In the genomic region with DNA sequence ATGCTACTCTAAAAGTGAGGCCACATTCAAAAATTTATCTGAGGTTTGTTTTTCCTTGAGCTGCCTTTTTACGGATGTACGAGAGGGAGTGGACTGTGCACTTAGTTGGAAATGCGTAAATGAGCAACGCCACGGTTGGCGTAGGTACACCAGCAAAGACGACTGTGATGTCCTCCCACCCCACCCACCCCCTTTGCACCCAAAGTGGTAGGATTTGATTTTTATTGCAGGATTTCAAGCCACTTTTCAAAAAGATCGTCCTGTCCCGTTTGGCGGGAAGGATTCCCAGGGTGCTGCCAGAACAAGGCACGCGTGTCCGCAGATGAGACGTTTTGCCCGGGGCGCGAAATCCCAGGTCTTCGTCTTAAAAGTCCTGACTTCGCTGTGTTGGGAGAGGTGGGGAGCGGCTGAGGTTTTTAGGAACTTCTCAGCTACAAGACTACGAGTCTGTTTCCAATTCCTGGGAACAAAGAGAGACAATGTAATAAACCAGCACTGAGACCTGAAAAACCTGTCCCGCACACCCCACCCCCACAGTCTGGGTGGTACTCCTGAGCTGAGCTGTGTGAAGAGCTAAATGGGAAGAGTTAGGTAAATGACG, we compare ENCODE assay signal across 8 cellular contexts. TPM values are rescaled to one million over a fixed set of nuclear protein-coding genes. Genes with fewer than 3 reads are reported as not detected.
DNase-seq lines count a peak whose midpoint lies in the region; ATAC-seq and TF ChIP-seq lines count a peak whose summit lies in the region.

No MANE protein-coding gene starts in this region.

- no peak for TF ChIP-seq CTCF in fibroblast of lung (conservative IDR thresholded peaks at IDR 0.05 in 1 of 2, IDR thresholded peaks at IDR 0.05 in 1 of 2; ENCODE audit: low read depth in 1 of 2, low read length in 2 of 2)
- TF ChIP-seq CTCF in osteocyte (IDR thresholded peaks at IDR 0.05) = no peak
- TF ChIP-seq CTCF in omental fat pad (IDR thresholded peaks at IDR 0.05) = no peak

- no peaks in the 10 kb centered on the region for H3K27me3 ChIP-seq in fibroblast of lung (ENCODE audit: control insufficient read depth, insufficient read depth, low read length)

- CTCF ChIA-PET in activated CD4-positive, alpha-beta T cell treated with anti-CD3 and anti-CD28 coated beads, Interleukin-2, amount 10 ng/mL, durations not matched to agents 7 days and 5 days (lab: Charles Lee) = no interaction called here

- H3K9me3 ChIP-seq in SK-N-MC (ENCODE audit: low read depth, low read length) (no peaks in the 10 kb centered on the region), fibroblast of lung (ENCODE audit: control insufficient read depth, insufficient read depth, low read depth, low read length) (no peaks in the 10 kb centered on the region)

- no peaks in the 10 kb centered on the region for H3K36me3 Mint-ChIP-seq in activated CD4-positive, alpha-beta T cell treated with anti-CD3 and anti-CD28 coated beads, Interleukin-2, amount 10 ng/mL, durations not matched to agents 7 days and 5 days (ENCODE audit: low read depth)
- no peaks in the 10 kb centered on the region for H3K36me3 Mint-ChIP-seq in osteocyte (ENCODE audit: unreplicated experiment)

- peak overlapping the region; percentile 57 for H2AFZ ChIP-seq in fibroblast of lung (ENCODE audit: low read length)

- peak overlapping the region; percentile 87 for H3K4me2 ChIP-seq in fibroblast of lung (ENCODE audit: extremely low read depth, insufficient read depth, low read length)

- POLR2A ChIA-PET in activated CD4-positive, alpha-beta T cell treated with anti-CD3 and anti-CD28 coated beads, Interleukin-2, amount 10 ng/mL, durations not matched to agents 7 days and 5 days (lab: Charles Lee) = no interaction called here

- no peak for ATAC-seq in omental fat pad (ENCODE audit: low FRiP score)
- ATAC-seq in HG02973 (IDR thresholded peaks at IDR 0.05; ENCODE audit: unreplicated experiment) = no peak

- peak overlapping the region; percentile 20 for H3K9ac ChIP-seq in SK-N-MC (ENCODE audit: insufficient read length)
- peak overlapping the region; percentile 44 for H3K9ac ChIP-seq in fibroblast of lung (ENCODE audit: insufficient read depth, low read length)

- peaks cover 17% of the 10 kb centered on the region for H3K4me1 ChIP-seq in fibroblast of lung (ENCODE audit: control insufficient read depth, extremely low read depth, insufficient read depth, low read length)

- peaks cover 22% of the 10 kb centered on the region for H3K4me1 Mint-ChIP-seq in activated CD4-positive, alpha-beta T cell treated with anti-CD3 and anti-CD28 coated beads, Interleukin-2, amount 10 ng/mL, durations not matched to agents 7 days and 5 days
- H3K4me1 Mint-ChIP-seq in osteocyte (ENCODE audit: unreplicated experiment) = peaks cover 17% of the 10 kb centered on the region

- H3K9me3 Mint-ChIP-seq in activated CD4-positive, alpha-beta T cell treated with anti-CD3 and anti-CD28 coated beads, Interleukin-2, amount 10 ng/mL, durations not matched to agents 7 days and 5 days = no peaks in the 10 kb centered on the region
- H3K9me3 Mint-ChIP-seq in osteocyte (ENCODE audit: unreplicated experiment) = no peaks in the 10 kb centered on the region

- H3K79me2 ChIP-seq in fibroblast of lung (ENCODE audit: control insufficient read depth, insufficient read depth, low read length) = peaks cover 31% of the 10 kb centered on the region

- H3K4me3 Mint-ChIP-seq in activated CD4-positive, alpha-beta T cell treated with anti-CD3 and anti-CD28 coated beads, Interleukin-2, amount 10 ng/mL, durations not matched to agents 7 days and 5 days = peak overlapping the region; percentile 84
- peak overlapping the region; percentile 85 for H3K4me3 Mint-ChIP-seq in osteocyte (ENCODE audit: unreplicated experiment)

- H3K36me3 ChIP-seq in SK-N-MC (ENCODE audit: insufficient read depth, low read length) (no peaks in the 10 kb centered on the region), fibroblast of lung (ENCODE audit: control insufficient read depth, insufficient read depth, low read length) (no peaks in the 10 kb centered on the region)

- no peak for DNase-seq in activated CD4-positive, alpha-beta T cell treated with anti-CD3 and anti-CD28 coated beads, Interleukin-2, amount 10 ng/mL, durations not matched to agents 7 days and 5 days
- DNase-seq in activated CD4-positive, alpha-beta T cell treated with anti-CD3 and anti-CD28 coated beads for 48 hours = no peak
- DNase-seq in SK-N-MC (ENCODE audit: low read depth, low spot score) = no peak
- DNase-seq in fibroblast of lung (ENCODE audit: low read depth in 2 of 2) = peak in 1 of 2 donors; percentile 41
- DNase-seq in osteocyte (ENCODE audit: extremely low spot score, unreplicated experiment) = no peak
- no peak for DNase-seq in omental fat pad (ENCODE audit: low spot score)
- DNase-seq in activated gamma-delta T cell (lab: John Stamatoyannopoulos, UW) = no peak

- peaks cover 3% of the 10 kb centered on the region for H4K20me1 ChIP-seq in fibroblast of lung (ENCODE audit: control insufficient read depth, extremely low read depth, insufficient read depth, low read length)

- H3K27ac Mint-ChIP-seq in activated CD4-positive, alpha-beta T cell treated with anti-CD3 and anti-CD28 coated beads, Interleukin-2, amount 10 ng/mL, durations not matched to agents 7 days and 5 days = no peak overlapping the region
- peak overlapping the region; percentile 84 for H3K27ac Mint-ChIP-seq in osteocyte (ENCODE audit: unreplicated experiment)

- H3K27me3 Mint-ChIP-seq in activated CD4-positive, alpha-beta T cell treated with anti-CD3 and anti-CD28 coated beads, Interleukin-2, amount 10 ng/mL, durations not matched to agents 7 days and 5 days = peaks cover 28% of the 10 kb centered on the region
- peaks cover 12% of the 10 kb centered on the region for H3K27me3 Mint-ChIP-seq in osteocyte (ENCODE audit: unreplicated experiment)

- H3K27ac ChIP-seq in SK-N-MC (no peak overlapping the region), fibroblast of lung (ENCODE audit: insufficient read depth, low read length) (peak overlapping the region; percentile 64)

- peak overlapping the region; percentile 82 for H3K4me3 ChIP-seq in SK-N-MC
- H3K4me3 ChIP-seq in fibroblast of lung (replicated peaks in 1 of 4; ENCODE audit: control extremely low read depth in 1 of 4, insufficient read depth in 1 of 4, low read depth in 3 of 4, low read length in 4 of 4) = peak overlapping the region; percentile 63 to 73 (median 70)

RNA-seq across cellular contexts. Expression of gene TLE1, which starts 1.0 kb away (rescaled TPM):
- total RNA-seq in activated CD4-positive, alpha-beta T cell treated with anti-CD3 and anti-CD28 coated beads, Interleukin-2, amount 10 ng/mL, durations not matched to agents 7 days and 5 days = under 1 TPM; 0.37 to 0.75 TPM
- total RNA-seq in fibroblast of lung (25.9 and 29.7 TPM in 2 replicates), osteocyte (60.6 and 61.3 TPM in 2 replicates), omental fat pad (100 to 1,000 TPM in 1 of 4 donors, 10 to 100 TPM in 3; 75.3 to 136 (median 80.1) TPM)
- 29.3 and 35.6 TPM in 2 replicates for polyA plus RNA-seq in fibroblast of lung
- 21.6 and 26.3 TPM in 2 replicates for polyA plus RNA-seq in fibroblast of lung (2012)
- 27.7 and 29.8 TPM in 2 replicates for polyA minus RNA-seq in fibroblast of lung (ENCODE audit: low replicate concordance)

Comparison
In these comparisons a context has a peak if more than half of its experiments do, and no peak if none do; other contexts are left out.
1. RNA of gene TLE1, which starts 1.0 kb away (total RNA-seq): 75.3 to 136 TPM in omental fat pad, 60.6 to 61.3 TPM in osteocyte and 25.9 to 29.7 TPM in fibroblast of lung; 0.37 to 0.75 TPM in activated CD4-positive, alpha-beta T cell treated with anti-CD3 and anti-CD28 coated beads, Interleukin-2, amount 10 ng/mL, durations not matched to agents 7 days and 5 days; every median in the first group is over 10 times any median in the second.